ENCODE assay signal across 1 cellular context in genomic region chr10:132558516-132559413, GRCh38.
TF ChIP-seq lines count a peak whose summit lies in the region.

No MANE protein-coding gene starts in this region.

TF ChIP-seq in H1, 55 proteins besides CTCF, POLR2A, EP300 and RAD21:
- TF ChIP-seq MAX (IDR thresholded peaks at IDR 0.05) (no peak), POU5F1 (IDR thresholded peaks at IDR 0.05; ENCODE audit: low read depth, low read length) (no peak), RFX5 (IDR thresholded peaks at IDR 0.05; ENCODE audit: borderline replicate concordance, low read depth, low read length) (no peak), EGR1 (IDR thresholded peaks at IDR 0.05; ENCODE audit: borderline replicate concordance, low read depth, low read length) (no peak), KDM4A (IDR thresholded peaks at IDR 0.05; ENCODE audit: low read depth, low read length, severe bottlenecking) (no peak)
- TF ChIP-seq, protein P1, sequence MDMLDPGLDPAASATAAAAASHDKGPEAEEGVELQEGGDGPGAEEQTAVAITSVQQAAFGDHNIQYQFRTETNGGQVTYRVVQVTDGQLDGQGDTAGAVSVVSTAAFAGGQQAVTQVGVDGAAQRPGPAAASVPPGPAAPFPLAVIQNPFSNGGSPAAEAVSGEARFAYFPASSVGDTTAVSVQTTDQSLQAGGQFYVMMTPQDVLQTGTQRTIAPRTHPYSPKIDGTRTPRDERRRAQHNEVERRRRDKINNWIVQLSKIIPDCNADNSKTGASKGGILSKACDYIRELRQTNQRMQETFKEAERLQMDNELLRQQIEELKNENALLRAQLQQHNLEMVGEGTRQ (IDR thresholded peaks at IDR 0.05; ENCODE audit: low read length) = no peak
